In the genomic region with DNA sequence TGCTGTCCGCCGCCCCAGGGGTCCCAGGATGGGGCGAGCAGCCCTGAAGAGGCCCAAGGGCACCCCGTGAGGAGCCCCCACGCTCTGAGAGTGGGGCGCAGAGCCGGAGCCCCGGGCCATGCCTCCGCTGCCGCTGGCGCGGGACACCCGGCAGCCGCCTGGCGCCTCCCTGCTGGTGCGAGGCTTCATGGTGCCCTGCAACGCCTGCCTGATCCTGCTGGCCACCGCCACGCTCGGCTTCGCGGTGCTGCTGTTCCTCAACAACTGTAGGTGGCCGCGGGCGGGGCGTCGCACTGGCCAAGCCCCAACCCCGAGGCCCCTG, we compare ENCODE assay signal across 9 cellular contexts. TPM values are rescaled to one million over a fixed set of nuclear protein-coding genes. Genes with fewer than 3 reads are reported as not detected.
A peak's percentile ranks its signal among the peaks of the same experiment; 100 is the strongest.
DNase-seq lines count a peak whose midpoint lies in the region.
"Had no signal": no experiment of that assay in that cellular context is flagged by ENCODE, and none has a peak within 500 bp of the region (broad histone marks: within the 10 kb centered on the region; RNA-seq: fewer than 3 reads in every experiment).

No MANE protein-coding gene starts in this region.

- H3K9me3 Mint-ChIP-seq in activated CD4-positive, alpha-beta T cell treated with anti-CD3 and anti-CD28 coated beads, Interleukin-2, amount 10 ng/mL, durations not matched to agents 24 days and 14 days, result no peaks in the 10 kb centered on the region

- peak overlapping the region; percentile 35 for H3K27ac ChIP-seq in angular gyrus (ENCODE audit: low read depth, low read length)
- H3K27ac ChIP-seq: coronary artery, prostate gland had no signal

- H3K27ac Mint-ChIP-seq in activated CD4-positive, alpha-beta T cell treated with anti-CD3 and anti-CD28 coated beads, Interleukin-2, amount 10 ng/mL, durations not matched to agents 24 days and 14 days, result peak overlapping the region; percentile 53

- no peaks in the 10 kb centered on the region for H3K36me3 Mint-ChIP-seq in activated CD4-positive, alpha-beta T cell treated with anti-CD3 and anti-CD28 coated beads, Interleukin-2, amount 10 ng/mL, durations not matched to agents 24 days and 14 days (ENCODE audit: low read depth)

- intact Hi-C loops in activated CD4-positive, alpha-beta T cell treated with anti-CD3 and anti-CD28 coated beads, Interleukin-2, amount 10 ng/mL, durations not matched to agents 24 days and 14 days (cut with micrococcal nuclease), result loop anchor here (5.0 to 10.0 kb wide), 2 partner anchors 170 to 258 kb away; a partner anchor contains a TSS

- H3K4me1 Mint-ChIP-seq in activated CD4-positive, alpha-beta T cell treated with anti-CD3 and anti-CD28 coated beads, Interleukin-2, amount 10 ng/mL, durations not matched to agents 24 days and 14 days, result peaks cover 14% of the 10 kb centered on the region

- peak; percentile 67 for DNase-seq in activated CD4-positive, alpha-beta T cell treated with anti-CD3 and anti-CD28 coated beads, Interleukin-2, amount 10 ng/mL, durations not matched to agents 24 days and 14 days
- no peak for DNase-seq in activated CD4-positive, alpha-beta T cell treated with anti-CD3 and anti-CD28 coated beads for 4 hours
- DNase-seq in retina (peak; percentile 79), mesenteric fat pad (ENCODE audit: low spot score) (no peak), NCI-H1092 treated with DMSO at 0.1 percent for 48 hours (lab: John Stamatoyannopoulos, UW) (no peak)
- DNase-seq: MM.1S had no signal

- H3K27me3 Mint-ChIP-seq in activated CD4-positive, alpha-beta T cell treated with anti-CD3 and anti-CD28 coated beads, Interleukin-2, amount 10 ng/mL, durations not matched to agents 24 days and 14 days, result peaks cover 20% of the 10 kb centered on the region

- H3K4me3 Mint-ChIP-seq in activated CD4-positive, alpha-beta T cell treated with anti-CD3 and anti-CD28 coated beads, Interleukin-2, amount 10 ng/mL, durations not matched to agents 24 days and 14 days, result peak overlapping the region; percentile 66

RNA-seq across cellular contexts. Expression of a gene that starts 14.5 kb away (rescaled TPM):
- total RNA-seq in activated CD4-positive, alpha-beta T cell treated with anti-CD3 and anti-CD28 coated beads, Interleukin-2, amount 10 ng/mL, durations not matched to agents 24 days and 14 days, result 29.6 and 35.8 TPM in 2 replicates
- 17.6 TPM for total RNA-seq in mesenteric fat pad

RNA-seq across cellular contexts. Expression of a gene that starts 21.1 kb away (rescaled TPM):
- total RNA-seq in activated CD4-positive, alpha-beta T cell treated with anti-CD3 and anti-CD28 coated beads, Interleukin-2, amount 10 ng/mL, durations not matched to agents 24 days and 14 days, result 43.3 and 45.5 TPM in 2 replicates
- total RNA-seq in mesenteric fat pad, result 47.0 TPM

RNA-seq across cellular contexts. Expression of a gene that starts 34.5 kb away (rescaled TPM):
- 2.8 and 5.0 TPM in 2 replicates for total RNA-seq in activated CD4-positive, alpha-beta T cell treated with anti-CD3 and anti-CD28 coated beads, Interleukin-2, amount 10 ng/mL, durations not matched to agents 24 days and 14 days
- total RNA-seq in mesenteric fat pad, result 25.5 TPM

RNA-seq across cellular contexts. Expression of a gene that starts 39.7 kb away (rescaled TPM):
- not detected in 2 replicates for total RNA-seq in activated CD4-positive, alpha-beta T cell treated with anti-CD3 and anti-CD28 coated beads, Interleukin-2, amount 10 ng/mL, durations not matched to agents 24 days and 14 days
- not detected for total RNA-seq in mesenteric fat pad

RNA-seq across cellular contexts. Expression of a gene that starts 52.5 kb away (rescaled TPM):
- total RNA-seq in activated CD4-positive, alpha-beta T cell treated with anti-CD3 and anti-CD28 coated beads, Interleukin-2, amount 10 ng/mL, durations not matched to agents 24 days and 14 days, result not detected in 2 replicates
- not detected for total RNA-seq in mesenteric fat pad

Comparison
In these comparisons a context has a peak if more than half of its experiments do, and no peak if none do; other contexts are left out.
1. DNase-seq: peak in activated CD4-positive, alpha-beta T cell treated with anti-CD3 and anti-CD28 coated beads, Interleukin-2, amount 10 ng/mL, durations not matched to agents 24 days and 14 days (single experiment) and retina (single experiment); none in activated CD4-positive, alpha-beta T cell treated with anti-CD3 and anti-CD28 coated beads for 4 hours (0 of 2), mesenteric fat pad (single experiment) and NCI-H1092 treated with DMSO at 0.1 percent for 48 hours (single experiment).